In the genomic region with DNA sequence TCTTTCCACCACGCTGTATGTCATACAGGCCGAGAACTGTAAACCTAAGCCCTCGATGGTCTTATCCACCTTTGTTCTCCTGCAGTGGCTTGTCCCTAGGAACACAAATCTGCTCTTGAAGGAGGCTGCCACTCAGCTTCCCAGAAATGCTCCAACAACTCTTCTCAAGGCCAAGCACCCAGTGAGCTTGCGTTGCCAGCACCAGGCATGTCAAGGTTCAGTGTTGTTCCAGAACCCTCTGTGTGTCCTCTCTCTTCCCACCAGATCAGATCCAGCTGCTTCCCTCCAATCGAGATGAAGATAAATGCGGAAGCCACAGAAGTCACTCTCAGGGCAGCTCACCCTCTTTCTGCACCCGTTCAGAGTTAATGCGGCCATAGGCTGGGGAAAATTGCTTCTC, we compare ENCODE assay signal across 3 cellular contexts.
TF ChIP-seq lines count a peak whose summit lies in the region.

No MANE protein-coding gene starts in this region.

TF ChIP-seq in H1, 55 proteins besides CTCF, POLR2A, EP300 and RAD21:
- TF ChIP-seq, protein P1, sequence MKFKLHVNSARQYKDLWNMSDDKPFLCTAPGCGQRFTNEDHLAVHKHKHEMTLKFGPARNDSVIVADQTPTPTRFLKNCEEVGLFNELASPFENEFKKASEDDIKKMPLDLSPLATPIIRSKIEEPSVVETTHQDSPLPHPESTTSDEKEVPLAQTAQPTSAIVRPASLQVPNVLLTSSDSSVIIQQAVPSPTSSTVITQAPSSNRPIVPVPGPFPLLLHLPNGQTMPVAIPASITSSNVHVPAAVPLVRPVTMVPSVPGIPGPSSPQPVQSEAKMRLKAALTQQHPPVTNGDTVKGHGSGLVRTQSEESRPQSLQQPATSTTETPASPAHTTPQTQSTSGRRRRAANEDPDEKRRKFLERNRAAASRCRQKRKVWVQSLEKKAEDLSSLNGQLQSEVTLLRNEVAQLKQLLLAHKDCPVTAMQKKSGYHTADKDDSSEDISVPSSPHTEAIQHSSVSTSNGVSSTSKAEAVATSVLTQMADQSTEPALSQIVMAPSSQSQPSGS (IDR thresholded peaks at IDR 0.05; ENCODE audit: low read length): no peak
- TF ChIP-seq, protein P2, sequence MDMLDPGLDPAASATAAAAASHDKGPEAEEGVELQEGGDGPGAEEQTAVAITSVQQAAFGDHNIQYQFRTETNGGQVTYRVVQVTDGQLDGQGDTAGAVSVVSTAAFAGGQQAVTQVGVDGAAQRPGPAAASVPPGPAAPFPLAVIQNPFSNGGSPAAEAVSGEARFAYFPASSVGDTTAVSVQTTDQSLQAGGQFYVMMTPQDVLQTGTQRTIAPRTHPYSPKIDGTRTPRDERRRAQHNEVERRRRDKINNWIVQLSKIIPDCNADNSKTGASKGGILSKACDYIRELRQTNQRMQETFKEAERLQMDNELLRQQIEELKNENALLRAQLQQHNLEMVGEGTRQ (IDR thresholded peaks at IDR 0.05; ENCODE audit: low read length): no peak
- TF ChIP-seq ASH2L (IDR thresholded peaks at IDR 0.05; ENCODE audit: low read length): no peak
- TF ChIP-seq NRF1 (IDR thresholded peaks at IDR 0.05; ENCODE audit: low read depth, low read length): no peak
TF ChIP-seq in H1: peak in this region for 0.

TF ChIP-seq in HepG2, 621 proteins besides CTCF, POLR2A, EP300 and RAD21:
- TF ChIP-seq, protein P3, sequence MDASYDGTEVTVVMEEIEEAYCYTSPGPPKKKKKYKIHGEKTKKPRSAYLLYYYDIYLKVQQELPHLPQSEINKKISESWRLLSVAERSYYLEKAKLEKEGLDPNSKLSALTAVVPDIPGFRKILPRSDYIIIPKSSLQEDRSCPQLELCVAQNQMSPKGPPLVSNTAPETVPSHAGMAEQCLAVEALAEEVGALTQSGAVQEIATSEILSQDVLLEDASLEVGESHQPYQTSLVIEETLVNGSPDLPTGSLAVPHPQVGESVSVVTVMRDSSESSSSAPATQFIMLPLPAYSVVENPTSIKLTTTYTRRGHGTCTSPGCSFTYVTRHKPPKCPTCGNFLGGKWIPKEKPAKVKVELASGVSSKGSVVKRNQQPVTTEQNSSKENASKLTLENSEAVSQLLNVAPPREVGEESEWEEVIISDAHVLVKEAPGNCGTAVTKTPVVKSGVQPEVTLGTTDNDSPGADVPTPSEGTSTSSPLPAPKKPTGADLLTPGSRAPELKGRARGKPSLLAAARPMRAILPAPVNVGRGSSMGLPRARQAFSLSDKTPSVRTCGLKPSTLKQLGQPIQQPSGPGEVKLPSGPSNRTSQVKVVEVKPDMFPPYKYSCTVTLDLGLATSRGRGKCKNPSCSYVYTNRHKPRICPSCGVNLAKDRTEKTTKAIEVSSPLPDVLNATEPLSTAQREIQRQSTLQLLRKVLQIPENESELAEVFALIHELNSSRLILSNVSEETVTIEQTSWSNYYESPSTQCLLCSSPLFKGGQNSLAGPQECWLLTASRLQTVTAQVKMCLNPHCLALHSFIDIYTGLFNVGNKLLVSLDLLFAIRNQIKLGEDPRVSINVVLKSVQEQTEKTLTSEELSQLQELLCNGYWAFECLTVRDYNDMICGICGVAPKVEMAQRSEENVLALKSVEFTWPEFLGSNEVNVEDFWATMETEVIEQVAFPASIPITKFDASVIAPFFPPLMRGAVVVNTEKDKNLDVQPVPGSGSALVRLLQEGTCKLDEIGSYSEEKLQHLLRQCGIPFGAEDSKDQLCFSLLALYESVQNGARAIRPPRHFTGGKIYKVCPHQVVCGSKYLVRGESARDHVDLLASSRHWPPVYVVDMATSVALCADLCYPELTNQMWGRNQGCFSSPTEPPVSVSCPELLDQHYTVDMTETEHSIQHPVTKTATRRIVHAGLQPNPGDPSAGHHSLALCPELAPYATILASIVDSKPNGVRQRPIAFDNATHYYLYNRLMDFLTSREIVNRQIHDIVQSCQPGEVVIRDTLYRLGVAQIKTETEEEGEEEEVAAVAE (CRISPR knock-in tag; IDR thresholded peaks at IDR 0.05; ENCODE audit: borderline replicate concordance): no peak
- TF ChIP-seq HMGA1 (CRISPR knock-in tag; conservative IDR thresholded peaks at IDR 0.05): no peak
- TF ChIP-seq ZNF644 (CRISPR knock-in tag; IDR thresholded peaks at IDR 0.05; ENCODE audit: low read depth): no peak
- TF ChIP-seq TCF12 (IDR thresholded peaks at IDR 0.05): no peak
- no peak for TF ChIP-seq TCF12 (CRISPR knock-in tag; IDR thresholded peaks at IDR 0.05)
- no peak for TF ChIP-seq ZNF12 (CRISPR knock-in tag; IDR thresholded peaks at IDR 0.05)
- TF ChIP-seq MATR3 (CRISPR knock-in tag; IDR thresholded peaks at IDR 0.05): no peak
- TF ChIP-seq NCOA2 (CRISPR knock-in tag; IDR thresholded peaks at IDR 0.05): no peak
- no peak for TF ChIP-seq PCBP1 (IDR thresholded peaks at IDR 0.05; ENCODE audit: borderline replicate concordance, low read depth, low read length)
- TF ChIP-seq FOXK2 (IDR thresholded peaks at IDR 0.05): no peak
- TF ChIP-seq ISX (CRISPR knock-in tag; conservative IDR thresholded peaks at IDR 0.05): no peak
- TF ChIP-seq MTA3 (CRISPR knock-in tag; IDR thresholded peaks at IDR 0.05): no peak
- no peak for TF ChIP-seq IKZF1 (IDR thresholded peaks at IDR 0.05)
- no peak for TF ChIP-seq ZNF558 (CRISPR knock-in tag; IDR thresholded peaks at IDR 0.05; ENCODE audit: borderline replicate concordance)
- TF ChIP-seq, protein P4, sequence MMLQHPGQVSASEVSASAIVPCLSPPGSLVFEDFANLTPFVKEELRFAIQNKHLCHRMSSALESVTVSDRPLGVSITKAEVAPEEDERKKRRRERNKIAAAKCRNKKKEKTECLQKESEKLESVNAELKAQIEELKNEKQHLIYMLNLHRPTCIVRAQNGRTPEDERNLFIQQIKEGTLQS (CRISPR knock-in tag; IDR thresholded peaks at IDR 0.05): no peak
- no peak for TF ChIP-seq HNRNPLL (IDR thresholded peaks at IDR 0.05; ENCODE audit: low read depth, low read length, poor library complexity, severe bottlenecking)

TF ChIP-seq in HEK293T, 16 proteins besides CTCF, POLR2A, EP300 and RAD21:
- TF ChIP-seq FOXM1 (IDR thresholded peaks at IDR 0.05; ENCODE audit: borderline replicate concordance) (no peak), L3MBTL2 (conservative IDR thresholded peaks at IDR 0.05) (no peak), ZNF384 (IDR thresholded peaks at IDR 0.05) (no peak), NFRKB (IDR thresholded peaks at IDR 0.05) (no peak), SUZ12 (IDR thresholded peaks at IDR 0.05) (no peak), TARDBP (IDR thresholded peaks at IDR 0.05) (no peak), LEF1 (IDR thresholded peaks at IDR 0.05; ENCODE audit: borderline replicate concordance) (no peak), SP1 (IDR thresholded peaks at IDR 0.05) (no peak), HDGF (IDR thresholded peaks at IDR 0.05; ENCODE audit: borderline replicate concordance) (no peak), CTBP1 (IDR thresholded peaks at IDR 0.05; ENCODE audit: borderline replicate concordance) (no peak), FOXK2 (IDR thresholded peaks at IDR 0.05) (no peak), ELF4 (IDR thresholded peaks at IDR 0.05) (no peak), BHLHE40 (IDR thresholded peaks at IDR 0.05; ENCODE audit: borderline replicate concordance) (no peak), ARNT (IDR thresholded peaks at IDR 0.05) (no peak), FOXA1 (IDR thresholded peaks at IDR 0.05) (no peak)
- TF ChIP-seq, protein P5, sequence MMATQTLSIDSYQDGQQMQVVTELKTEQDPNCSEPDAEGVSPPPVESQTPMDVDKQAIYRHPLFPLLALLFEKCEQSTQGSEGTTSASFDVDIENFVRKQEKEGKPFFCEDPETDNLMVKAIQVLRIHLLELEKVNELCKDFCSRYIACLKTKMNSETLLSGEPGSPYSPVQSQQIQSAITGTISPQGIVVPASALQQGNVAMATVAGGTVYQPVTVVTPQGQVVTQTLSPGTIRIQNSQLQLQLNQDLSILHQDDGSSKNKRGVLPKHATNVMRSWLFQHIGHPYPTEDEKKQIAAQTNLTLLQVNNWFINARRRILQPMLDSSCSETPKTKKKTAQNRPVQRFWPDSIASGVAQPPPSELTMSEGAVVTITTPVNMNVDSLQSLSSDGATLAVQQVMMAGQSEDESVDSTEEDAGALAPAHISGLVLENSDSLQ (IDR thresholded peaks at IDR 0.05): no peak
